ENCODE assay signal across 39 cellular contexts in genomic region chr16:8579559-8579958, GRCh38. TPM values are rescaled to one million over a fixed set of nuclear protein-coding genes. Genes with fewer than 3 reads are reported as not detected.
"Had no signal": no experiment of that assay in that cellular context is flagged by ENCODE, and none has a peak within 500 bp of the region (broad histone marks: within the 10 kb centered on the region; RNA-seq: fewer than 3 reads in every experiment).

No MANE protein-coding gene starts in this region.

- H3K36me3 ChIP-seq: MG63 had no signal

- DNase-seq: Karpas-422, Kasumi-1, MG63, MM.1S, MV-4-11, NCI-H1048, NCI-H1092, NCI-H1092 treated with DMSO at 0.1 percent for 48 hours, NCI-H1105, NCI-H1105 treated with DMSO at 0.1 percent for 48 hours, NCI-H1417, NCI-H1417 treated with DMSO at 0.1 percent for 48 hours, NCI-H1436, NCI-H1436 treated with DMSO at 0.1 percent for 48 hours, NCI-H146, NCI-H1694, NCI-H1694 treated with DMSO at 0.1 percent for 48 hours, NCI-H187, NCI-H187 treated with DMSO at 0.1 percent for 48 hours, NCI-H1930, NCI-H2029, NCI-H2029 treated with DMSO at 0.1 percent for 48 hours, NCI-H2081, NCI-H2081 treated with DMSO at 0.1 percent for 48 hours, NCI-H2107, NCI-H2171, NCI-H2171 treated with DMSO at 0.1 percent for 48 hours, NCI-H2227 treated with DMSO at 0.1 percent for 48 hours, NCI-H226, NCI-H345, NCI-H446, NCI-H446 treated with DMSO at 0.1 percent for 48 hours, NCI-H510A, NCI-H510A treated with DMSO at 0.1 percent for 48 hours, NCI-H524 had no signal

- H3K9me3 ChIP-seq: MG63 had no signal

- H3K4me3 ChIP-seq: MG63 had no signal

RNA-seq across cellular contexts. Expression of gene TMEM114, which starts 10.8 kb away (rescaled TPM):
- total RNA-seq: LHCN-M2, M059J, MCF 10A, NCI-H460 had no signal
